ENCODE assay signal across 10 cellular contexts in genomic region chr2:74025971-74026612, GRCh38. TPM values are rescaled to one million over a fixed set of nuclear protein-coding genes. Genes with fewer than 3 reads are reported as not detected.
DNase-seq lines count a peak whose midpoint lies in the region; ATAC-seq and TF ChIP-seq lines count a peak whose summit lies in the region.
"Had no signal": no experiment of that assay in that cellular context is flagged by ENCODE, and none has a peak within 500 bp of the region (broad histone marks: within the 10 kb centered on the region; RNA-seq: fewer than 3 reads in every experiment).

No MANE protein-coding gene starts in this region.

- peaks cover 54% of the 10 kb centered on the region for H3K4me1 Mint-ChIP-seq in activated naive CD8-positive, alpha-beta T cell treated with anti-CD3 and anti-CD28 coated beads, Interleukin-2, amount 10 ng/mL, durations not matched to agents 7 days and 5 days

- H2BK5ac ChIP-seq in mesendoderm (ENCODE audit: low read length), result no peak overlapping the region

- H2BK120ac ChIP-seq in mesendoderm (ENCODE audit: low read depth, low read length), result no peak overlapping the region

- DNase-seq in activated naive CD8-positive, alpha-beta T cell treated with anti-CD3 and anti-CD28 coated beads, Interleukin-2, amount 10 ng/mL, durations not matched to agents 7 days and 5 days, result peak; percentile 46
- DNase-seq in mesendoderm, result peak; percentile 70
- no peak for DNase-seq in NCI-H524 (lab: John Stamatoyannopoulos, UW)
- no peak for DNase-seq in DMS153 treated with DMSO at 0.1 percent for 48 hours (lab: John Stamatoyannopoulos, UW; ENCODE audit: unreplicated experiment)
- no peak for DNase-seq in MM.1S
- DNase-seq: DMS 273 treated with DMSO at 0.1 percent for 48 hours; NK-92 treated with Interleukin-12 subunit alpha and Interleukin-12 subunit beta, amount 100 ng/mL, for 24 hours had no signal

- H2AK5ac ChIP-seq in mesendoderm (ENCODE audit: low read length), result no peak overlapping the region

- no CpG with 5 or more reads among the region's 6 CpGs for WGBS in mesendoderm (ENCODE audit: extremely low coverage, insufficient coverage, low lambda C conversion rate)

- no peak overlapping the region for H2AFZ ChIP-seq in MM.1S (ENCODE audit: low read length)

- H3K9ac ChIP-seq in ES-I3 (ENCODE audit: low read depth, low read length) (peak overlapping the region; percentile 7; the same call in 1 of the 2 replicates), mesendoderm (ENCODE audit: low read length) (no peak overlapping the region), MM.1S (ENCODE audit: low read length) (no peak overlapping the region)

- H3K9me3 ChIP-seq in ES-I3 (ENCODE audit: control insufficient read depth, insufficient read depth, low read length) (no peaks in the 10 kb centered on the region), MM.1S (replicated peaks; ENCODE audit: insufficient read depth, low read length) (no peaks in the 10 kb centered on the region)

- H3K23ac ChIP-seq in mesendoderm (ENCODE audit: low read length), result no peak overlapping the region

- H3K56ac ChIP-seq in mesendoderm (ENCODE audit: low read length), result peak overlapping the region; percentile 20

- H3K9me3 Mint-ChIP-seq in activated naive CD8-positive, alpha-beta T cell treated with anti-CD3 and anti-CD28 coated beads, Interleukin-2, amount 10 ng/mL, durations not matched to agents 7 days and 5 days, result peaks cover 2% of the 10 kb centered on the region

- no peak overlapping the region for H3K4ac ChIP-seq in mesendoderm (ENCODE audit: low read depth, low read length)

- H4K8ac ChIP-seq in mesendoderm (ENCODE audit: low read depth, low read length), result no peak overlapping the region

- H3K4me2 ChIP-seq in mesendoderm (ENCODE audit: low read length), result no peak overlapping the region
- H3K4me2 ChIP-seq in MM.1S (ENCODE audit: low read depth, low read length), result no peak overlapping the region

- peak overlapping the region; percentile 62 for H3K18ac ChIP-seq in mesendoderm (ENCODE audit: low read length)

- H3K4me1 ChIP-seq in ES-I3 (ENCODE audit: insufficient read depth, low read length), result peaks cover 29% of the 10 kb centered on the region
- peaks cover 7% of the 10 kb centered on the region for H3K4me1 ChIP-seq in mesendoderm (ENCODE audit: control insufficient read depth, low read depth, low read length)
- peaks cover under 1% of the 10 kb centered on the region for H3K4me1 ChIP-seq in MM.1S (ENCODE audit: low read length)

- H4K20me1 ChIP-seq in MM.1S (ENCODE audit: insufficient read depth, low read length), result no peaks in the 10 kb centered on the region

- H3K27me3 ChIP-seq in mesendoderm (ENCODE audit: insufficient read depth, low read length, poor library complexity), result no peaks in the 10 kb centered on the region
- H3K27me3 ChIP-seq in MM.1S (replicated peaks; ENCODE audit: insufficient read depth, low read length), result no peaks in the 10 kb centered on the region

- no peaks in the 10 kb centered on the region for H3F3A ChIP-seq in MM.1S (ENCODE audit: insufficient read depth, low read length)

- peak overlapping the region; percentile 84 for H3K27ac Mint-ChIP-seq in activated naive CD8-positive, alpha-beta T cell treated with anti-CD3 and anti-CD28 coated beads, Interleukin-2, amount 10 ng/mL, durations not matched to agents 7 days and 5 days

- no peaks in the 10 kb centered on the region for H3K9me2 ChIP-seq in MM.1S (replicated peaks; ENCODE audit: insufficient read depth, low read length)

- no peaks in the 10 kb centered on the region for H3K27me3 Mint-ChIP-seq in activated naive CD8-positive, alpha-beta T cell treated with anti-CD3 and anti-CD28 coated beads, Interleukin-2, amount 10 ng/mL, durations not matched to agents 7 days and 5 days

- peaks cover 9% of the 10 kb centered on the region for H3K36me3 Mint-ChIP-seq in activated naive CD8-positive, alpha-beta T cell treated with anti-CD3 and anti-CD28 coated beads, Interleukin-2, amount 10 ng/mL, durations not matched to agents 7 days and 5 days

- H3K79me1 ChIP-seq in mesendoderm (ENCODE audit: low read length), result peaks cover 14% of the 10 kb centered on the region

- H3K36me3 ChIP-seq in ES-I3 (ENCODE audit: insufficient read depth, low read length), result no peaks in the 10 kb centered on the region
- no peaks in the 10 kb centered on the region for H3K36me3 ChIP-seq in mesendoderm (ENCODE audit: control insufficient read depth, insufficient read depth, low read length)
- H3K36me3 ChIP-seq in MM.1S (replicated peaks; ENCODE audit: insufficient read depth, low read length), result no peaks in the 10 kb centered on the region

- peaks cover 8% of the 10 kb centered on the region for H3K79me2 ChIP-seq in mesendoderm (ENCODE audit: control insufficient read depth, insufficient read depth, low read length)
- peaks cover 79% of the 10 kb centered on the region for H3K79me2 ChIP-seq in MM.1S (ENCODE audit: low read length)

- no peak overlapping the region for H3K4me3 ChIP-seq in mesendoderm (ENCODE audit: low read length)
- H3K4me3 ChIP-seq in MM.1S (ENCODE audit: low read length), result no peak overlapping the region

- POLR2A ChIA-PET in activated naive CD8-positive, alpha-beta T cell treated with anti-CD3 and anti-CD28 coated beads, Interleukin-2, amount 10 ng/mL, durations not matched to agents 7 days and 5 days (lab: Charles Lee), result interaction anchor here (1.8 kb wide), 1 partner anchor 99 kb away, joined by 6 read pairs; the partner anchor contains the start of gene DGUOK

- H3K27ac ChIP-seq in mesendoderm (ENCODE audit: low read depth, low read length) (peak overlapping the region; percentile 17), MM.1S (ENCODE audit: low read length) (no peak overlapping the region)

- peak overlapping the region; percentile 76 for H3K4me3 Mint-ChIP-seq in activated naive CD8-positive, alpha-beta T cell treated with anti-CD3 and anti-CD28 coated beads, Interleukin-2, amount 10 ng/mL, durations not matched to agents 7 days and 5 days

- H4K5ac ChIP-seq in mesendoderm (ENCODE audit: low read length), result no peak overlapping the region

- H2BK15ac ChIP-seq in mesendoderm (replicated peaks; ENCODE audit: low read depth), result no peak overlapping the region

- TF ChIP-seq CTCF in MM.1S (IDR thresholded peaks at IDR 0.05; ENCODE audit: low read length), result no peak

- ATAC-seq in HG03432 (IDR thresholded peaks at IDR 0.05; ENCODE audit: unreplicated experiment), result peak; percentile 44
- ATAC-seq in activated naive CD8-positive, alpha-beta T cell treated with anti-CD3 and anti-CD28 coated beads, Interleukin-2, amount 10 ng/mL, durations not matched to agents 7 days and 5 days (ENCODE audit: low read depth), result peak; percentile 83
- ATAC-seq in GM21825 (IDR thresholded peaks at IDR 0.05; ENCODE audit: unreplicated experiment), result no peak

RNA-seq across cellular contexts. Expression of gene TET3, which starts 41.4 kb away (rescaled TPM):
- 10 to 100 TPM; 19.9 to 21.0 TPM for total RNA-seq in activated naive CD8-positive, alpha-beta T cell treated with anti-CD3 and anti-CD28 coated beads, Interleukin-2, amount 10 ng/mL, durations not matched to agents 7 days and 5 days
- 7.5 TPM for polyA plus RNA-seq in mesendoderm (2013, experiment 1 of 2)
- polyA plus RNA-seq in mesendoderm (2013, experiment 2 of 2), result 6.9 TPM

Comparison
In these comparisons a context has a peak if more than half of its experiments do, and no peak if none do; other contexts are left out.
1. DNase-seq: peak in activated naive CD8-positive, alpha-beta T cell treated with anti-CD3 and anti-CD28 coated beads, Interleukin-2, amount 10 ng/mL, durations not matched to agents 7 days and 5 days (single experiment) and mesendoderm (single experiment); none in NCI-H524 (0 of 2), DMS153 treated with DMSO at 0.1 percent for 48 hours (single experiment) and MM.1S (single experiment).